9 cellular contexts compared by ENCODE assay signal in the genomic region with DNA sequence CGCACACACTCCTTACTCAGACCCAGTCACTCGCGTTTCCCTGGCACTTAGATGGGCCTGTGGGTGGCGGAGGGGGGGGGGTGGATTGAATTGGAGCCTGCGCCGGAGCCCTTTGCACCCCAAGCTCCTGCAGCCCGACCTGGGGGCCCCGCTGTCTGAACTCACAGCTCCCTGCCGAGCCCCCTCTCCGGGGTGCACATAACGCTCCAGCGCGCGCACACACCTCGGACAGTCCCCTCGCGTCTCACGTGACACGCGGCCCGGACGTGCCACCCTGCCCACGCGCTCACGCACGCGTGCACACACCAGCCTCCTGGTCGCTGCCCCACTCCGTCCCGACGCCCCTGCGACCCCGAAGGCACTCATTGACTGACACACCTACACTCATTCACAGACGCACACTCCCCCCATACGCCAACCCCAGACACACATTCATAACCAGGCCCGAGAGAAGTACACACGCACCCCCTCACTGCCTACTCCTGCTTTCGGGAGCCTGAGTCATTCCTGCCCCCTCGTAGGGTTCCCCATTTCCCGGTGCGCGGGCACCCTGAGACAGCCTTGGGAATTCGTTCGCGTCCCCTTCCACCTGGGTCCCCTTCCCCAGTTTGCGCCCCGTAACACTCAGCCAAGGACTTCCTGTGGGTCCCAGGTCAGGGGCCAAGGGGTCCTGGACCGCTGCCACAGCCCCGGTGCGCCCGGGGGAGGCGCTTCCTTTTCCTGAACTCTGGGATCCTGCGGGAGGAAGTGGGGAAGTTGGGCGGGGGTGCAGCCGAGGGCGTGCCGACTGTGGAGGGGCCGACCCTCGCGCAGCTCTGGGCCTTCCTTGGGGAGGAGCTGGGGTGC. TPM values are rescaled to one million over a fixed set of nuclear protein-coding genes. Genes with fewer than 3 reads are reported as not detected.
DNase-seq lines count a peak whose midpoint lies in the region; ATAC-seq and TF ChIP-seq lines count a peak whose summit lies in the region.
"Had no signal": no experiment of that assay in that cellular context is flagged by ENCODE, and none has a peak within 500 bp of the region (broad histone marks: within the 10 kb centered on the region; RNA-seq: fewer than 3 reads in every experiment).

No MANE protein-coding gene starts in this region.

- H3K79me2 ChIP-seq in OCI-LY3 (ENCODE audit: low read length) = no peaks in the 10 kb centered on the region

- H3K4me2 ChIP-seq in OCI-LY3 (ENCODE audit: low read length) = peak overlapping the region; percentile 99

- peaks cover 22% of the 10 kb centered on the region for H3K4me1 ChIP-seq in OCI-LY3 (ENCODE audit: low read length)

- H3K4me3 ChIP-seq in OCI-LY3 (ENCODE audit: low read length) = peak overlapping the region; percentile 91

- H3K27me3 ChIP-seq in OCI-LY3 (ENCODE audit: low read depth, low read length) = peaks cover 8% of the 10 kb centered on the region; the same call in 1 of the 2 replicates

- ATAC-seq in omental fat pad (ENCODE audit: low FRiP score) (peak; percentile 76), HG02588 (IDR thresholded peaks at IDR 0.05; ENCODE audit: unreplicated experiment) (no peak)

- no peaks in the 10 kb centered on the region for H3K9me3 ChIP-seq in OCI-LY3 (ENCODE audit: insufficient read depth, low read length)

- TF ChIP-seq CTCF in OCI-LY3 (IDR thresholded peaks at IDR 0.05; ENCODE audit: low read depth, low read length) = no peak
- no peak for TF ChIP-seq CTCF in omental fat pad (IDR thresholded peaks at IDR 0.05)

- H3K9ac ChIP-seq in OCI-LY3 (ENCODE audit: low read length) = peak overlapping the region; percentile 64

- H4K20me1 ChIP-seq in OCI-LY3 (ENCODE audit: insufficient read depth, low read length) = no peaks in the 10 kb centered on the region

- in situ Hi-C loops in G401 (cut with HindIII; ENCODE audit: low sequenced_read_pairs) = no loop called here

- peak; percentile 61 for DNase-seq in G401 (ENCODE audit: low spot score)
- peak; percentile 67 for DNase-seq in activated naive CD4-positive, alpha-beta T cell treated with anti-CD3 and anti-CD28 coated beads, Interleukin-2, amount 50 U/mL, for 16 hours
- DNase-seq in head of caudate nucleus = peak; percentile 27 to 89 (median 72)
- peak; percentile 50 for DNase-seq in omental fat pad (ENCODE audit: low spot score)
- no peak for DNase-seq in NCI-H446 treated with DMSO at 0.1 percent for 48 hours (lab: John Stamatoyannopoulos, UW)
- DNase-seq in NCI-H510A (lab: John Stamatoyannopoulos, UW) = no peak

- intact Hi-C loops in head of caudate nucleus (cut with DNase I) = loop anchor here (10.0 kb wide), 1 partner anchor 110 kb away; no protein-coding TSS in a partner anchor

- H3K27ac ChIP-seq in OCI-LY3 (ENCODE audit: low read length) = no peak overlapping the region

- peak overlapping the region; percentile 90 for H2AFZ ChIP-seq in OCI-LY3 (ENCODE audit: low read depth, low read length)

- no peaks in the 10 kb centered on the region for H3K36me3 ChIP-seq in OCI-LY3 (replicated peaks; ENCODE audit: low read depth, low read length)

RNA-seq across cellular contexts. Expression of a gene that starts 1.1 kb away (rescaled TPM):
- 18.9 and 32.5 TPM in 2 replicates for total RNA-seq in G401 (2014; rRNA removed; shearing (Covaris generic))
- total RNA-seq in omental fat pad = 10 to 100 TPM in 3 of 4 donors, 1 to 10 TPM in 1; 4.0 to 15.6 (median 10.5) TPM

RNA-seq across cellular contexts. Expression of a gene that starts 38.0 kb away (rescaled TPM):
- not detected in 2 replicates for total RNA-seq in G401 (2014; rRNA removed; shearing (Covaris generic))
- 1 to 10 TPM in 3 of 4 donors, under 1 TPM in 1; 0.46 to 4.6 (median 2.0) TPM for total RNA-seq in omental fat pad
- total RNA-seq: M059J had no signal

RNA-seq across cellular contexts. Expression of a gene that starts 45.3 kb away (rescaled TPM):
- 200 and 386 TPM in 2 replicates for total RNA-seq in G401 (2014; rRNA removed; shearing (Covaris generic))
- total RNA-seq in omental fat pad = 100 to 1,000 TPM; 193 to 335 (median 207) TPM

Comparison
In these comparisons a context has a peak if more than half of its experiments do, and no peak if none do; other contexts are left out.
1. DNase-seq: peak in G401 (single experiment), activated naive CD4-positive, alpha-beta T cell treated with anti-CD3 and anti-CD28 coated beads, Interleukin-2, amount 50 U/mL, for 16 hours (single experiment), head of caudate nucleus (42 of 42) and omental fat pad (single experiment); none in NCI-H446 treated with DMSO at 0.1 percent for 48 hours (single experiment) and NCI-H510A (single experiment).